ENCODE assay signal across 24 cellular contexts in genomic region chr6:6795396-6795795, GRCh38.
DNase-seq lines count a peak whose midpoint lies in the region; ATAC-seq and TF ChIP-seq lines count a peak whose summit lies in the region.
"Had no signal": no experiment of that assay in that cellular context is flagged by ENCODE, and none has a peak within 500 bp of the region (broad histone marks: within the 10 kb centered on the region; RNA-seq: fewer than 3 reads in every experiment).

No MANE protein-coding gene starts in this region.

- no peak for TF ChIP-seq POLR2A in NB4 (IDR thresholded peaks at IDR 0.05; ENCODE audit: extremely low read depth, insufficient read length)

- peak overlapping the region; percentile 2 for H3K4me3 Mint-ChIP-seq in T-helper 2 cell treated with Interferon-gamma antibody and Interleukin-4, amounts not matched to agents 5 μg/mL and 100 μg/mL, for 36 hours
- H3K4me3 Mint-ChIP-seq: CD8-positive, alpha-beta T cell had no signal

- H3K9me3 ChIP-seq in neutrophil: no peaks in the 10 kb centered on the region
- H3K9me3 ChIP-seq: Caco-2, SK-N-SH had no signal

- DNase-seq in T-helper 2 cell treated with Interferon-gamma antibody and Interleukin-4, amounts not matched to agents 5 μg/mL and 100 μg/mL, for 36 hours (ENCODE audit: low spot score): no peak
- DNase-seq in T-helper 2 cell (no peak), HL-60 (ENCODE audit: low read depth in 1 of 2, low spot score in 1 of 2) (no peak), NB4 (ENCODE audit: low read depth) (peak; percentile 57), Right ventricle myocardium inferior (ENCODE audit: missing footprints) (no peak)
- DNase-seq: C1 segment of cervical spinal cord; Caco-2; CD8-positive, alpha-beta T cell; Karpas-422; NCI-H1092 treated with DMSO at 0.1 percent for 48 hours; NCI-H1436; NCI-H187; NCI-H2081 treated with DMSO at 0.1 percent for 48 hours; NCI-H2171; NCI-H226; NCI-H510A; NCI-H69; RPMI8226; SHP77; SK-N-SH had no signal

- ATAC-seq in Right ventricle myocardium inferior (no peak), GM21515 (IDR thresholded peaks at IDR 0.05; ENCODE audit: unreplicated experiment) (no peak), GM18907 (IDR thresholded peaks at IDR 0.05; ENCODE audit: unreplicated experiment) (no peak)
- ATAC-seq: CD8-positive, alpha-beta T cell; HepG2 had no signal

- H3K4me1 ChIP-seq in neutrophil (ENCODE audit: control insufficient read depth in 1 of 2, insufficient read depth in 1 of 2, low read depth in 1 of 2, low read length in 1 of 2): peaks cover 55 to 58% of the 10 kb centered on the region in 2 experiments
- H3K4me1 ChIP-seq: Caco-2 had no signal

- no peaks in the 10 kb centered on the region for H3K27me3 ChIP-seq in HL-60 (ENCODE audit: insufficient read depth, poor library complexity, severe bottlenecking)
- H3K27me3 ChIP-seq in neutrophil: no peaks in the 10 kb centered on the region

- peaks cover 59% of the 10 kb centered on the region for H3K4me1 Mint-ChIP-seq in T-helper 2 cell treated with Interferon-gamma antibody and Interleukin-4, amounts not matched to agents 5 μg/mL and 100 μg/mL, for 36 hours (ENCODE audit: low read depth)

- TF ChIP-seq CTCF in HL-60 (IDR thresholded peaks at IDR 0.05; ENCODE audit: insufficient read depth, low read length) (no peak), NB4 (IDR thresholded peaks at IDR 0.05; ENCODE audit: low read depth, low read length) (no peak), neutrophil (IDR thresholded peaks at IDR 0.05) (no peak)

- intact Hi-C loops in Right ventricle myocardium inferior (cut with DNase I): no loop called here

- peak overlapping the region; percentile 3 for H3K27ac Mint-ChIP-seq in T-helper 2 cell treated with Interferon-gamma antibody and Interleukin-4, amounts not matched to agents 5 μg/mL and 100 μg/mL, for 36 hours
- H3K27ac Mint-ChIP-seq: CD8-positive, alpha-beta T cell had no signal

- H3K27ac ChIP-seq in HL-60 (replicated peaks) (peak overlapping the region; percentile 75; the same call in 1 of the 2 replicates), neutrophil (peak overlapping the region; percentile 71)

- H3K4me3 ChIP-seq in HL-60 (replicated peaks; ENCODE audit: insufficient read depth, low read length) (no peak overlapping the region), NB4 (ENCODE audit: low read depth, low read length) (no peak overlapping the region), neutrophil (ENCODE audit: low read depth in 1 of 2, low read length in 1 of 2) (no peak overlapping the region)

- no peaks in the 10 kb centered on the region for H3K36me3 ChIP-seq in neutrophil

- H3K27me3 Mint-ChIP-seq in T-helper 2 cell treated with Interferon-gamma antibody and Interleukin-4, amounts not matched to agents 5 μg/mL and 100 μg/mL, for 36 hours (ENCODE audit: low read depth): no peaks in the 10 kb centered on the region

- no peaks in the 10 kb centered on the region for H3K9me3 Mint-ChIP-seq in T-helper 2 cell treated with Interferon-gamma antibody and Interleukin-4, amounts not matched to agents 5 μg/mL and 100 μg/mL, for 36 hours
- H3K9me3 Mint-ChIP-seq: CD8-positive, alpha-beta T cell had no signal

- H3K36me3 Mint-ChIP-seq in T-helper 2 cell treated with Interferon-gamma antibody and Interleukin-4, amounts not matched to agents 5 μg/mL and 100 μg/mL, for 36 hours (ENCODE audit: low read depth): peaks cover 3% of the 10 kb centered on the region
- H3K36me3 Mint-ChIP-seq: CD8-positive, alpha-beta T cell had no signal
